30 cellular contexts compared by ENCODE assay signal in genomic region chr15:35888815-35889214, GRCh38.
"Had no signal": no experiment of that assay in that cellular context is flagged by ENCODE, and none has a peak within 500 bp of the region (broad histone marks: within the 10 kb centered on the region; RNA-seq: fewer than 3 reads in every experiment).

No MANE protein-coding gene starts in this region.

- H3K9ac ChIP-seq: parathyroid adenoma had no signal

- H3K27ac ChIP-seq: brain microvascular endothelial cell, foreskin keratinocyte, heart left ventricle, parathyroid adenoma, psoas muscle, sigmoid colon, thoracic aorta had no signal

- H2AFZ ChIP-seq: parathyroid adenoma had no signal

- H3K27me3 ChIP-seq: brain microvascular endothelial cell, foreskin keratinocyte, heart left ventricle, sigmoid colon had no signal

- H3K36me3 ChIP-seq: brain microvascular endothelial cell, heart left ventricle, sigmoid colon, thoracic aorta had no signal

- H3K4me3 ChIP-seq: heart left ventricle, psoas muscle, sigmoid colon, thoracic aorta had no signal

- ATAC-seq: activated T-helper 17 cell treated with anti-CD3 and anti-CD28 coated beads, Interleukin-2, amount 50 U/mL, for 72 hours; esophagus mucosa; foreskin keratinocyte; heart left ventricle; naive thymus-derived CD8-positive, alpha-beta T cell; psoas muscle; stimulated activated effector memory CD8-positive, alpha-beta T cell treated with anti-CD3 and anti-CD28 coated beads, Interleukin-12 subunit alpha, Interleukin-12 subunit beta, amount 100 ng/mL, for 72 hours had no signal

- DNase-seq: activated CD4-positive, alpha-beta memory T cell treated with anti-CD3 and anti-CD28 coated beads, Interleukin-2, amount 10 ng/mL, durations not matched to agents 7 days and 5 days; activated CD4-positive, alpha-beta T cell treated with anti-CD3 and anti-CD28 coated beads for 1 hour; activated CD4-positive, alpha-beta T cell treated with anti-CD3 and anti-CD28 coated beads, Interleukin-2, amount 10 ng/mL, durations not matched to agents 7 days and 5 days; activated CD8-positive, alpha-beta memory T cell treated with anti-CD3 and anti-CD28 coated beads, Interleukin-2, amount 50 U/mL, for 48 hours; activated gamma-delta T cell treated with Interleukin-2 at 50 U/mL for 16 hours; activated naive CD4-positive, alpha-beta T cell treated with anti-CD3 and anti-CD28 coated beads, Interleukin-2, amount 50 U/mL, for 16 hours; activated T-cell treated with anti-CD3 and anti-CD28 coated beads, Interleukin-2, amount 50 U/mL, for 24 hours; amniotic stem cell; brain microvascular endothelial cell; caudate nucleus; foreskin keratinocyte; heart left ventricle; hypothalamus; immature natural killer cell; naive thymus-derived CD8-positive, alpha-beta T cell; nucleus accumbens; psoas muscle; sigmoid colon; small intestine; stimulated activated CD4-positive, alpha-beta T cell treated with anti-CD3 and anti-CD28 coated beads, Interleukin-4, amount 100 ng/mL, for 24 hours; T1000; trophoblast cell had no signal

- H3K9me3 ChIP-seq: heart left ventricle, psoas muscle, sigmoid colon, thoracic aorta had no signal

- FAIRE-seq: astrocyte, endothelial cell of umbilical vein, small intestine, urothelium cell line had no signal

- H3K4me1 ChIP-seq: heart left ventricle, parathyroid adenoma, psoas muscle, sigmoid colon had no signal

- H3K79me2 ChIP-seq: parathyroid adenoma had no signal
